ENCODE assay signal across 13 cellular contexts in the genomic region with DNA sequence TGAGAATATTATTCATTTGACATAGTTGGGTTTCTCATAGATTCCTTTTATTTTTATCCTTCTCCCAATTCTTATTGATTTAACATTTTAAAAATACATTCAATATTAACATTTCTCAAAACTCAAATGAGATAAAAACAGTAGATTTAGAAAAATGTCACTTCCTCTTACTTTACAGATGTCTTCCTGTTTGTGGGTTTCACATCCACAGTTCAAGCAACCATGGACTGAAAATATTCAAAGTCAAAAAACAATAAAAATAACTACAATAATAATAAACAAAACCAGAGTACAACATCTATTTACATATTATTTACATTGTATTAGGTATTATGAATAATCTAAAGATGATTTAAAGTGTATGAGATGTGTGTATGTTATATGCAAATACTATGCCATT.
DNase-seq lines count a peak whose midpoint lies in the region; ATAC-seq and TF ChIP-seq lines count a peak whose summit lies in the region.
"Had no signal": no experiment of that assay in that cellular context is flagged by ENCODE, and none has a peak within 500 bp of the region (broad histone marks: within the 10 kb centered on the region; RNA-seq: fewer than 3 reads in every experiment).

No MANE protein-coding gene starts in this region.

- DNase-seq in OCI-LY7 (ENCODE audit: low spot score) (peak; percentile 13), GM23248 (no peak), RWPE1 (ENCODE audit: low spot score) (no peak), SK-N-SH (no peak), KG1 (lab: John Stamatoyannopoulos, UW) (no peak)
- DNase-seq: activated CD4-positive, alpha-beta memory T cell treated with anti-CD3 and anti-CD28 coated beads for 36 hours; activated effector memory CD4-positive, alpha-beta T cell treated with Interleukin-2 at 50 U/mL for 16 hours; foreskin keratinocyte; NCI-H1092 treated with DMSO at 0.1 percent for 48 hours; right cardiac atrium had no signal

- H3K9me3 ChIP-seq in OCI-LY7 (ENCODE audit: low read length) (no peaks in the 10 kb centered on the region), GM23248 (ENCODE audit: low read depth) (no peaks in the 10 kb centered on the region), SK-N-SH (no peaks in the 10 kb centered on the region)

- H3K27ac ChIP-seq in OCI-LY7 (ENCODE audit: low read depth, low read length, poor library complexity, severe bottlenecking), result no peak overlapping the region
- no peak overlapping the region for H3K27ac ChIP-seq in GM23248
- no peak overlapping the region for H3K27ac ChIP-seq in RWPE1
- H3K27ac ChIP-seq in SK-N-SH (ENCODE audit: low read depth in 2 of 2, low read length in 1 of 2), result no peak overlapping the region
- H3K27ac ChIP-seq: foreskin keratinocyte had no signal

- H3K9ac ChIP-seq in GM23248, result no peak overlapping the region
- H3K9ac ChIP-seq in SK-N-SH, result no peak overlapping the region

- ATAC-seq in GM18502 (IDR thresholded peaks at IDR 0.05; ENCODE audit: poor library complexity, unreplicated experiment) (peak; percentile 96), GM21515 (IDR thresholded peaks at IDR 0.05; ENCODE audit: unreplicated experiment) (peak; percentile 81), HG03159 (IDR thresholded peaks at IDR 0.05; ENCODE audit: unreplicated experiment) (peak; percentile 93)
- ATAC-seq: foreskin keratinocyte, right cardiac atrium had no signal

- no TSS peak for BruUV-seq in OCI-LY7 (replicated peaks; lab: Mats Ljungman, UMichigan)

- H3K4me1 ChIP-seq in OCI-LY7 (ENCODE audit: insufficient read depth, low read length, poor library complexity, severe bottlenecking) (peaks cover 8% of the 10 kb centered on the region), GM23248 (ENCODE audit: insufficient read depth) (no peaks in the 10 kb centered on the region), SK-N-SH (ENCODE audit: control insufficient read depth in 1 of 2, insufficient read depth in 2 of 2, low read depth in 1 of 2, low read length in 1 of 2) (no peaks in the 10 kb centered on the region)
- H3K4me1 ChIP-seq: foreskin keratinocyte had no signal

- H3K4me3 ChIP-seq in OCI-LY7 (ENCODE audit: low read depth, low read length, poor library complexity, severe bottlenecking) (no peak overlapping the region), GM23248 (no peak overlapping the region), SK-N-SH (ENCODE audit: low read depth in 2 of 2, low read length in 1 of 2) (no peak overlapping the region)

- H3K4me2 ChIP-seq in OCI-LY7 (ENCODE audit: low read length) (no peak overlapping the region), GM23248 (ENCODE audit: unreplicated experiment) (no peak overlapping the region), SK-N-SH (no peak overlapping the region)

- no peak for TF ChIP-seq EP300 in SK-N-SH (IDR thresholded peaks at IDR 0.05; ENCODE audit: borderline replicate concordance in 1 of 2, low read depth in 1 of 2, low read length in 1 of 2)

- H3K36me3 ChIP-seq in OCI-LY7 (ENCODE audit: insufficient read depth, low read length), result no peaks in the 10 kb centered on the region
- H3K36me3 ChIP-seq in GM23248 (ENCODE audit: low read depth), result no peaks in the 10 kb centered on the region
- H3K36me3 ChIP-seq in SK-N-SH (replicated peaks in 1 of 2; ENCODE audit: control insufficient read depth in 1 of 2, insufficient read depth in 2 of 2, low read length in 1 of 2), result no peaks in the 10 kb centered on the region

- POLR2A ChIA-PET in OCI-LY7 (lab: Charles Lee), result no interaction called here
- POLR2A ChIA-PET in RWPE1 (lab: Yijun Ruan, JAX; ENCODE audit: low non-redundant PET), result no interaction called here
- POLR2A ChIA-PET in SK-N-SH (lab: Yijun Ruan, JAX), result no interaction called here

- CTCF ChIA-PET in OCI-LY7 (lab: Charles Lee; ENCODE audit: unreplicated experiment), result no interaction called here
- CTCF ChIA-PET in RWPE1 (lab: Yijun Ruan, JAX), result no interaction called here
- CTCF ChIA-PET in SK-N-SH (lab: Yijun Ruan, JAX), result no interaction called here

- intact Hi-C loops in OCI-LY7 (cut with micrococcal nuclease; ENCODE audit: unreplicated experiment), result no loop called here

- H3K79me2 ChIP-seq in OCI-LY7 (ENCODE audit: insufficient read depth, low read depth, low read length) (no peaks in the 10 kb centered on the region), GM23248 (ENCODE audit: insufficient read depth) (no peaks in the 10 kb centered on the region), SK-N-SH (ENCODE audit: insufficient read depth) (no peaks in the 10 kb centered on the region)

- H2AFZ ChIP-seq in OCI-LY7 (ENCODE audit: low read length) (no peak overlapping the region), GM23248 (no peak overlapping the region), SK-N-SH (ENCODE audit: low read depth) (no peak overlapping the region)

- H3K9me2 ChIP-seq in OCI-LY7 (ENCODE audit: insufficient read depth, low read length), result no peaks in the 10 kb centered on the region
- H3K9me2 ChIP-seq in GM23248 (ENCODE audit: insufficient read depth), result no peaks in the 10 kb centered on the region
- H3K9me2 ChIP-seq in SK-N-SH, result no peaks in the 10 kb centered on the region

- no peak for TF ChIP-seq CTCF in OCI-LY7 (conservative IDR thresholded peaks at IDR 0.05; ENCODE audit: low read length)
- no peak for TF ChIP-seq CTCF in RWPE1 (conservative IDR thresholded peaks at IDR 0.05; ENCODE audit: low read depth)
- no peak for TF ChIP-seq CTCF in SK-N-SH (IDR thresholded peaks at IDR 0.05)

- no peaks in the 10 kb centered on the region for H3F3A ChIP-seq in GM23248 (ENCODE audit: insufficient read depth)
- no peaks in the 10 kb centered on the region for H3F3A ChIP-seq in SK-N-SH (replicated peaks; ENCODE audit: insufficient read depth)

- H3K27me3 ChIP-seq in GM23248 (replicated peaks; ENCODE audit: insufficient read depth) (no peaks in the 10 kb centered on the region), SK-N-SH (ENCODE audit: insufficient read depth) (no peaks in the 10 kb centered on the region)
- H3K27me3 ChIP-seq: foreskin keratinocyte had no signal

- H4K20me1 ChIP-seq in OCI-LY7 (ENCODE audit: insufficient read depth, low read length) (no peaks in the 10 kb centered on the region), GM23248 (ENCODE audit: insufficient read depth) (no peaks in the 10 kb centered on the region), SK-N-SH (ENCODE audit: insufficient read depth) (no peaks in the 10 kb centered on the region)

- in situ Hi-C loops in GM23248 (cut with MboI), result no loop called here

- no peak for TF ChIP-seq RAD21 in SK-N-SH (IDR thresholded peaks at IDR 0.05; ENCODE audit: low read length)

TF ChIP-seq in SK-N-SH, 30 proteins besides CTCF, POLR2A, EP300 and RAD21 (continues in another document):
- TF ChIP-seq, protein P1, sequence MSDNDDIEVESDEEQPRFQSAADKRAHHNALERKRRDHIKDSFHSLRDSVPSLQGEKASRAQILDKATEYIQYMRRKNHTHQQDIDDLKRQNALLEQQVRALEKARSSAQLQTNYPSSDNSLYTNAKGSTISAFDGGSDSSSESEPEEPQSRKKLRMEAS (IDR thresholded peaks at IDR 0.05; ENCODE audit: low read depth), result no peak
- TF ChIP-seq GATA2 (CRISPR knock-in tag; IDR thresholded peaks at IDR 0.05) (no peak), TCF12 (IDR thresholded peaks at IDR 0.05) (no peak), RXRA (IDR thresholded peaks at IDR 0.05; ENCODE audit: borderline replicate concordance, low read depth) (no peak), TEAD4 (IDR thresholded peaks at IDR 0.05; ENCODE audit: borderline replicate concordance, insufficient read depth) (no peak), FOXM1 (IDR thresholded peaks at IDR 0.05; ENCODE audit: low read depth) (no peak), SMC3 (IDR thresholded peaks at IDR 0.05; ENCODE audit: low read depth, low read length) (no peak), GABPA (IDR thresholded peaks at IDR 0.05; ENCODE audit: low read depth) (no peak), MXI1 (IDR thresholded peaks at IDR 0.05; ENCODE audit: low read depth, low read length) (no peak), TAF1 (IDR thresholded peaks at IDR 0.05; ENCODE audit: borderline replicate concordance, low read depth, low read length) (no peak), JUND (IDR thresholded peaks at IDR 0.05) (no peak)
- TF ChIP-seq, protein P2, sequence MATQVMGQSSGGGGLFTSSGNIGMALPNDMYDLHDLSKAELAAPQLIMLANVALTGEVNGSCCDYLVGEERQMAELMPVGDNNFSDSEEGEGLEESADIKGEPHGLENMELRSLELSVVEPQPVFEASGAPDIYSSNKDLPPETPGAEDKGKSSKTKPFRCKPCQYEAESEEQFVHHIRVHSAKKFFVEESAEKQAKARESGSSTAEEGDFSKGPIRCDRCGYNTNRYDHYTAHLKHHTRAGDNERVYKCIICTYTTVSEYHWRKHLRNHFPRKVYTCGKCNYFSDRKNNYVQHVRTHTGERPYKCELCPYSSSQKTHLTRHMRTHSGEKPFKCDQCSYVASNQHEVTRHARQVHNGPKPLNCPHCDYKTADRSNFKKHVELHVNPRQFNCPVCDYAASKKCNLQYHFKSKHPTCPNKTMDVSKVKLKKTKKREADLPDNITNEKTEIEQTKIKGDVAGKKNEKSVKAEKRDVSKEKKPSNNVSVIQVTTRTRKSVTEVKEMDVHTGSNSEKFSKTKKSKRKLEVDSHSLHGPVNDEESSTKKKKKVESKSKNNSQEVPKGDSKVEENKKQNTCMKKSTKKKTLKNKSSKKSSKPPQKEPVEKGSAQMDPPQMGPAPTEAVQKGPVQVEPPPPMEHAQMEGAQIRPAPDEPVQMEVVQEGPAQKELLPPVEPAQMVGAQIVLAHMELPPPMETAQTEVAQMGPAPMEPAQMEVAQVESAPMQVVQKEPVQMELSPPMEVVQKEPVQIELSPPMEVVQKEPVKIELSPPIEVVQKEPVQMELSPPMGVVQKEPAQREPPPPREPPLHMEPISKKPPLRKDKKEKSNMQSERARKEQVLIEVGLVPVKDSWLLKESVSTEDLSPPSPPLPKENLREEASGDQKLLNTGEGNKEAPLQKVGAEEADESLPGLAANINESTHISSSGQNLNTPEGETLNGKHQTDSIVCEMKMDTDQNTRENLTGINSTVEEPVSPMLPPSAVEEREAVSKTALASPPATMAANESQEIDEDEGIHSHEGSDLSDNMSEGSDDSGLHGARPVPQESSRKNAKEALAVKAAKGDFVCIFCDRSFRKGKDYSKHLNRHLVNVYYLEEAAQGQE (IDR thresholded peaks at IDR 0.05; ENCODE audit: low read depth, low read length), result no peak
- TF ChIP-seq, protein P3, sequence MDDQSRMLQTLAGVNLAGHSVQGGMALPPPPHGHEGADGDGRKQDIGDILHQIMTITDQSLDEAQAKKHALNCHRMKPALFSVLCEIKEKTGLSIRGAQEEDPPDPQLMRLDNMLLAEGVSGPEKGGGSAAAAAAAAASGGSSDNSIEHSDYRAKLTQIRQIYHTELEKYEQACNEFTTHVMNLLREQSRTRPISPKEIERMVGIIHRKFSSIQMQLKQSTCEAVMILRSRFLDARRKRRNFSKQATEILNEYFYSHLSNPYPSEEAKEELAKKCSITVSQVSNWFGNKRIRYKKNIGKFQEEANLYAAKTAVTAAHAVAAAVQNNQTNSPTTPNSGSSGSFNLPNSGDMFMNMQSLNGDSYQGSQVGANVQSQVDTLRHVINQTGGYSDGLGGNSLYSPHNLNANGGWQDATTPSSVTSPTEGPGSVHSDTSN (IDR thresholded peaks at IDR 0.05), result no peak
